In genomic region chr12:25387136-25388050, GRCh38 we compare ENCODE assay signal across 8 cellular contexts.
DNase-seq lines count a peak whose midpoint lies in the region; ATAC-seq and TF ChIP-seq lines count a peak whose summit lies in the region.

No MANE protein-coding gene starts in this region.

- peak overlapping the region; percentile 91 for H3K4me3 Mint-ChIP-seq in activated CD4-positive, alpha-beta memory T cell treated with anti-CD3 and anti-CD28 coated beads, Interleukin-2, amount 10 ng/mL, durations not matched to agents 7 days and 5 days

- peak overlapping the region; percentile 99 for H3K27ac Mint-ChIP-seq in activated CD4-positive, alpha-beta memory T cell treated with anti-CD3 and anti-CD28 coated beads, Interleukin-2, amount 10 ng/mL, durations not matched to agents 7 days and 5 days

- no peak overlapping the region; the same call in 1 of the 2 replicates for H3K27ac ChIP-seq in HL-60 (replicated peaks)
- peak overlapping the region in 1 of 2 donors; percentile 91 for H3K27ac ChIP-seq in lung (ENCODE audit: low read depth in 1 of 2, low read length in 1 of 2)

- peaks cover 55% of the 10 kb centered on the region for H3K4me1 Mint-ChIP-seq in activated CD4-positive, alpha-beta memory T cell treated with anti-CD3 and anti-CD28 coated beads, Interleukin-2, amount 10 ng/mL, durations not matched to agents 7 days and 5 days

- H3K4me3 ChIP-seq in HL-60 (replicated peaks; ENCODE audit: insufficient read depth, low read length), result peak overlapping the region; percentile 47
- H3K4me3 ChIP-seq in lung, result no peak overlapping the region

- WGBS in lung, 2 donors, result 20 to 23% methylated on average over 16 of the region's 16 CpGs

- peak; percentile 74 for TF ChIP-seq CTCF in HL-60 (IDR thresholded peaks at IDR 0.05; ENCODE audit: insufficient read depth, low read length)
- peak; percentile 71 for TF ChIP-seq CTCF in lung (IDR thresholded peaks at IDR 0.05; ENCODE audit: control extremely low read depth, extremely low read depth)

- no peaks in the 10 kb centered on the region for H3K36me3 ChIP-seq in lung (ENCODE audit: control insufficient read depth in 2 of 2, insufficient read depth in 2 of 2, low read length in 2 of 2)

- H3K27me3 ChIP-seq in HL-60 (ENCODE audit: insufficient read depth, poor library complexity, severe bottlenecking), result no peaks in the 10 kb centered on the region
- H3K27me3 ChIP-seq in lung (ENCODE audit: control insufficient read depth, insufficient read depth), result no peaks in the 10 kb centered on the region

- peaks cover 0 to 2% of the 10 kb centered on the region in 2 donors for H3K4me1 ChIP-seq in lung (ENCODE audit: control insufficient read depth in 2 of 2, insufficient read depth in 2 of 2, low read length in 2 of 2)

- CTCF ChIA-PET in activated CD4-positive, alpha-beta memory T cell treated with anti-CD3 and anti-CD28 coated beads, Interleukin-2, amount 10 ng/mL, durations not matched to agents 7 days and 5 days (lab: Charles Lee), result interaction anchor here (0.7 to 2.5 kb wide), 27 partner anchors 12 to 484 kb away, joined by 3 to 16 read pairs (median 3); partner anchors contain the start of genes DNAI7 and ETFRF1

- peaks cover 26% of the 10 kb centered on the region for H3K36me3 Mint-ChIP-seq in activated CD4-positive, alpha-beta memory T cell treated with anti-CD3 and anti-CD28 coated beads, Interleukin-2, amount 10 ng/mL, durations not matched to agents 7 days and 5 days (ENCODE audit: low read depth)

- H3K27me3 Mint-ChIP-seq in activated CD4-positive, alpha-beta memory T cell treated with anti-CD3 and anti-CD28 coated beads, Interleukin-2, amount 10 ng/mL, durations not matched to agents 7 days and 5 days, result peaks cover 4% of the 10 kb centered on the region

- DNase-seq in GF-D8 (lab: John Stamatoyannopoulos, UW) (peak; percentile 11), HL-60 (ENCODE audit: low read depth in 1 of 2, low spot score in 1 of 2) (peak; percentile 49 to 80), NCI-H748 treated with DMSO at 0.1 percent for 48 hours (lab: John Stamatoyannopoulos, UW) (peak; percentile 47), lung (ENCODE audit: low spot score) (peak; percentile 85), cortex of kidney (lab: John Stamatoyannopoulos, UW) (no peak)
- peak; percentile 81 for DNase-seq in activated CD4-positive, alpha-beta memory T cell treated with anti-CD3 and anti-CD28 coated beads, Interleukin-2, amount 10 ng/mL, durations not matched to agents 7 days and 5 days
- peak; percentile 53 for DNase-seq in effector CD8-positive, alpha-beta T cell (lab: John Stamatoyannopoulos, UW)
- peak; percentile 38 to 57 for DNase-seq in stimulated activated CD4-positive, alpha-beta T cell treated with anti-CD3 and anti-CD28 coated beads, Interleukin-4, amount 100 ng/mL, for 48 hours (ENCODE audit: low read depth in 2 of 2)

- no peaks in the 10 kb centered on the region for H3K9me3 Mint-ChIP-seq in activated CD4-positive, alpha-beta memory T cell treated with anti-CD3 and anti-CD28 coated beads, Interleukin-2, amount 10 ng/mL, durations not matched to agents 7 days and 5 days

- POLR2A ChIA-PET in activated CD4-positive, alpha-beta memory T cell treated with anti-CD3 and anti-CD28 coated beads, Interleukin-2, amount 10 ng/mL, durations not matched to agents 7 days and 5 days (lab: Charles Lee), result interaction anchor here (0.7 to 1.6 kb wide), 19 partner anchors 42 to 485 kb away, joined by 3 to 8 read pairs (median 3); partner anchors contain the start of genes DNAI7 and ETFRF1

- no peaks in the 10 kb centered on the region for H3K9me3 ChIP-seq in lung (ENCODE audit: control insufficient read depth in 2 of 2, insufficient read depth in 1 of 2, low read length in 1 of 2)

- no peak for ATAC-seq in lung (ENCODE audit: insufficient read depth, low FRiP score)
